8 cellular contexts compared by ENCODE assay signal in the genomic region with DNA sequence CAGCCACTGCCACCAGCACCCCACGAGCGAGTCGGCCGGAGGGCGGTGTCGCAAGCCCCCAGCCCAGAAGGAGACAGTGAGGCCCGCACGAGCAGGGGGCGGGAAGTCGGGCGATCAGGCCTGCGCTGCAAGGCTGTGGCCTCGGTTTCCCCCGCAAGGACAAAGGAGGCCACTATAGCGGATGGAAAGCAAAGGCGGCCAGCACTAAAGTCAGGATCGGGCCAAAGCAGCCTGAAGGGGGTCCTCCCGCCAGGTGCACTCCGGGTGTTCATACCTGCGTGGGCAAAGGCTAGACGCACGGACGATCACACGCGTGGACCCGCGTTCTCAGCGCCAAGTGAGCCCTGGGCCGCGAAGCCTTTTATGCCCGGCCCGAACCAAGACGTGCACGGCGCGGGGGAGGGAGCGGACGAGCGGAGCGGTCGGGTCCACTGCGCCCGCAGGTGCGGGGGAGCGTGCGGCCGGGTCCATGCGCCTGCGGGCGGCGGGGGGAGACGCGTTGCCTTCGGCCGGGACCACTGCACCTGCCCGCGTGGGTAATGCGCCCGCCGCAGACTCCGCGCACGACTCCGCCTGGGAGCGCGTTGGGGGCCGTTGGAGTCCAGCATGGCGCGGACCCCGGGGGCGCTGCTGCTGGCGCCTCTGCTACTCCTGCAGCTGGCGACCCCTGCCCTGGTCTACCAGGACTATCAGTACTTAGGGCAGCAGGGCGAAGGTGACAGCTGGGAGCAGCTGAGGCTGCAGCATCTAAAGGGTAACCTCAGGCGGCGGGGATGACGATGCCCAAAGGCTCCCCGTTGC. TPM values are rescaled to one million over a fixed set of nuclear protein-coding genes. Genes with fewer than 3 reads are reported as not detected.
DNase-seq lines count a peak whose midpoint lies in the region; ATAC-seq and TF ChIP-seq lines count a peak whose summit lies in the region.

A gene (minus strand): TSS at position 335 of the 801 bp plus-strand sequence. CDS start 539 bp downstream, outside the sequence.
A gene (plus strand): TSS at position 604 of the 801 bp plus-strand sequence. CDS start 3 bp downstream, at position 607.

- H3K27me3 ChIP-seq in DND-41 (ENCODE audit: insufficient read depth, low read length, poor library complexity) (no peaks in the 10 kb centered on the region), foreskin keratinocyte (no peaks in the 10 kb centered on the region), thyroid gland (no peaks in the 10 kb centered on the region)

- H3K27ac Mint-ChIP-seq in natural killer cell treated with Interleukin-12 subunit alpha and Interleukin-12 subunit beta and Interleukin-15 and Interleukin-18, amount 100 ng/mL, for 72 hours, result peak within 1 kb of the TSS; percentile 35 to 41

- TF ChIP-seq CTCF in DND-41 (IDR thresholded peaks at IDR 0.05; ENCODE audit: borderline replicate concordance, extremely low read depth, low read length, poor library complexity, severe bottlenecking), result no peak
- no peak for TF ChIP-seq CTCF in foreskin keratinocyte (conservative IDR thresholded peaks at IDR 0.05)
- peak in 2 of 6 experiments; percentile 4 to 11 for TF ChIP-seq CTCF in thyroid gland (IDR thresholded peaks at IDR 0.05)

- H3K4me2 ChIP-seq in DND-41 (ENCODE audit: insufficient read depth, low read length), result no peak within 1 kb of the TSS

- peaks cover 15 to 19% of the 10 kb centered on the region in 2 donors for H3K4me1 Mint-ChIP-seq in natural killer cell treated with Interleukin-12 subunit alpha and Interleukin-12 subunit beta and Interleukin-15 and Interleukin-18, amount 100 ng/mL, for 72 hours (ENCODE audit: low read depth in 2 of 2)

- no peaks in the 10 kb centered on the region for H3K36me3 Mint-ChIP-seq in natural killer cell treated with Interleukin-12 subunit alpha and Interleukin-12 subunit beta and Interleukin-15 and Interleukin-18, amount 100 ng/mL, for 72 hours

- DNase-seq in DND-41 (peak; percentile 73), RPMI7951 (ENCODE audit: low read depth) (peak; percentile 77), foreskin keratinocyte (peak in 1 of 2 donors; percentile 52), thyroid gland (peak; percentile 83 to 88)
- DNase-seq in activated gamma-delta T cell treated with anti-CD3 and anti-CD28 coated beads, Interleukin-2, amount 50 U/mL, for 16 hours (ENCODE audit: low read depth), result peak; percentile 51
- DNase-seq in natural killer cell treated with Interleukin-12 subunit alpha and Interleukin-12 subunit beta and Interleukin-15 and Interleukin-18, amount 100 ng/mL, for 72 hours (ENCODE audit: low spot score), result peak; percentile 80

- TF ChIP-seq RAD21 in Ishikawa (IDR thresholded peaks at IDR 0.05; ENCODE audit: low read depth), result no peak

- no peak within 1 kb of the TSS for H2AFZ ChIP-seq in DND-41 (ENCODE audit: low read depth, low read length)

- intact Hi-C loops in thyroid gland (cut with DNase I), result no loop called here

- TF ChIP-seq EP300 in Ishikawa (IDR thresholded peaks at IDR 0.05; ENCODE audit: borderline replicate concordance), result peak; percentile 69; the same call in 1 of the 2 replicates

- no peak within 1 kb of the TSS for H3K27ac ChIP-seq in DND-41 (ENCODE audit: low read length)
- H3K27ac ChIP-seq in foreskin keratinocyte, result no peak within 1 kb of the TSS
- peak within 1 kb of the TSS; percentile 35 to 56 (median 39) for H3K27ac ChIP-seq in thyroid gland

- H3K36me3 ChIP-seq in DND-41 (ENCODE audit: insufficient read depth, low read length) (no peaks in the 10 kb centered on the region; the same call in 1 of the 2 replicates), thyroid gland (no peaks in the 10 kb centered on the region)

- H3K4me3 ChIP-seq in DND-41 (ENCODE audit: low read depth in 1 of 2, low read length in 2 of 2) (no peak within 1 kb of the TSS), thyroid gland (replicated peaks in 1 of 3) (peak within 1 kb of the TSS; percentile 58 to 97 (median 86))

- peaks cover 3% of the 10 kb centered on the region for H3K79me2 ChIP-seq in DND-41 (ENCODE audit: insufficient read depth, low read length)

- no peak within 1 kb of the TSS for H3K9ac ChIP-seq in DND-41 (ENCODE audit: low read depth, low read length)

- peak; percentile 54 for ATAC-seq in DND-41 (ENCODE audit: insufficient read depth, low read depth)
- ATAC-seq in foreskin keratinocyte, result peak; percentile 64
- ATAC-seq in natural killer cell treated with Interleukin-12 subunit alpha and Interleukin-12 subunit beta and Interleukin-15 and Interleukin-18, amount 100 ng/mL, for 72 hours, result peak; percentile 79 to 82
- no peak for ATAC-seq in GM21447 (IDR thresholded peaks at IDR 0.05; ENCODE audit: unreplicated experiment)

- H3K9me3 Mint-ChIP-seq in natural killer cell treated with Interleukin-12 subunit alpha and Interleukin-12 subunit beta and Interleukin-15 and Interleukin-18, amount 100 ng/mL, for 72 hours, result no peaks in the 10 kb centered on the region

- no peaks in the 10 kb centered on the region for H4K20me1 ChIP-seq in DND-41 (ENCODE audit: insufficient read depth, low read length)

- H3K9me3 ChIP-seq in DND-41 (ENCODE audit: insufficient read depth, low read length, severe bottlenecking), result no peaks in the 10 kb centered on the region
- no peaks in the 10 kb centered on the region for H3K9me3 ChIP-seq in thyroid gland

- 0 to 1% methylated on average over 15 to 40 of the region's 78 CpGs for WGBS in thyroid gland, 2 donors

- H3K4me3 Mint-ChIP-seq in natural killer cell treated with Interleukin-12 subunit alpha and Interleukin-12 subunit beta and Interleukin-15 and Interleukin-18, amount 100 ng/mL, for 72 hours, result peak within 1 kb of the TSS; percentile 77

- H3K4me1 ChIP-seq in DND-41 (ENCODE audit: insufficient read depth, low read length) (peaks cover 9% of the 10 kb centered on the region), foreskin keratinocyte (no peaks in the 10 kb centered on the region), thyroid gland (peaks cover 15 to 19% of the 10 kb centered on the region in 2 donors)

- peak; percentile 39 to 96 for TF ChIP-seq POLR2A in thyroid gland (IDR thresholded peaks at IDR 0.05)

- no peaks in the 10 kb centered on the region for H3K27me3 Mint-ChIP-seq in natural killer cell treated with Interleukin-12 subunit alpha and Interleukin-12 subunit beta and Interleukin-15 and Interleukin-18, amount 100 ng/mL, for 72 hours

TF ChIP-seq in Ishikawa, 13 proteins besides CTCF, POLR2A, EP300 and RAD21:
- TF ChIP-seq TAF1 (IDR thresholded peaks at IDR 0.05; ENCODE audit: low read depth) (peak; percentile 88), YY1 (IDR thresholded peaks at IDR 0.05; ENCODE audit: low read depth) (no peak; the same call in 1 of the 2 replicates), TEAD4 (IDR thresholded peaks at IDR 0.05) (0 out of 2 replicates have a peak, but pooled peaks have one; percentile 8), EGR1 (IDR thresholded peaks at IDR 0.05) (peak; percentile 71), CEBPB (IDR thresholded peaks at IDR 0.05) (no peak), ZBTB7A (IDR thresholded peaks at IDR 0.05; ENCODE audit: low read depth) (peak; percentile 91), TCF12 (IDR thresholded peaks at IDR 0.05; ENCODE audit: low read depth) (peak; percentile 74), CREB1 (IDR thresholded peaks at IDR 0.05; ENCODE audit: low read depth) (0 out of 2 replicates have a peak, but pooled peaks have one; percentile 15)
- TF ChIP-seq, protein P1, sequence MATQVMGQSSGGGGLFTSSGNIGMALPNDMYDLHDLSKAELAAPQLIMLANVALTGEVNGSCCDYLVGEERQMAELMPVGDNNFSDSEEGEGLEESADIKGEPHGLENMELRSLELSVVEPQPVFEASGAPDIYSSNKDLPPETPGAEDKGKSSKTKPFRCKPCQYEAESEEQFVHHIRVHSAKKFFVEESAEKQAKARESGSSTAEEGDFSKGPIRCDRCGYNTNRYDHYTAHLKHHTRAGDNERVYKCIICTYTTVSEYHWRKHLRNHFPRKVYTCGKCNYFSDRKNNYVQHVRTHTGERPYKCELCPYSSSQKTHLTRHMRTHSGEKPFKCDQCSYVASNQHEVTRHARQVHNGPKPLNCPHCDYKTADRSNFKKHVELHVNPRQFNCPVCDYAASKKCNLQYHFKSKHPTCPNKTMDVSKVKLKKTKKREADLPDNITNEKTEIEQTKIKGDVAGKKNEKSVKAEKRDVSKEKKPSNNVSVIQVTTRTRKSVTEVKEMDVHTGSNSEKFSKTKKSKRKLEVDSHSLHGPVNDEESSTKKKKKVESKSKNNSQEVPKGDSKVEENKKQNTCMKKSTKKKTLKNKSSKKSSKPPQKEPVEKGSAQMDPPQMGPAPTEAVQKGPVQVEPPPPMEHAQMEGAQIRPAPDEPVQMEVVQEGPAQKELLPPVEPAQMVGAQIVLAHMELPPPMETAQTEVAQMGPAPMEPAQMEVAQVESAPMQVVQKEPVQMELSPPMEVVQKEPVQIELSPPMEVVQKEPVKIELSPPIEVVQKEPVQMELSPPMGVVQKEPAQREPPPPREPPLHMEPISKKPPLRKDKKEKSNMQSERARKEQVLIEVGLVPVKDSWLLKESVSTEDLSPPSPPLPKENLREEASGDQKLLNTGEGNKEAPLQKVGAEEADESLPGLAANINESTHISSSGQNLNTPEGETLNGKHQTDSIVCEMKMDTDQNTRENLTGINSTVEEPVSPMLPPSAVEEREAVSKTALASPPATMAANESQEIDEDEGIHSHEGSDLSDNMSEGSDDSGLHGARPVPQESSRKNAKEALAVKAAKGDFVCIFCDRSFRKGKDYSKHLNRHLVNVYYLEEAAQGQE (IDR thresholded peaks at IDR 0.05; ENCODE audit: low read depth), result no peak
- TF ChIP-seq, protein P2, sequence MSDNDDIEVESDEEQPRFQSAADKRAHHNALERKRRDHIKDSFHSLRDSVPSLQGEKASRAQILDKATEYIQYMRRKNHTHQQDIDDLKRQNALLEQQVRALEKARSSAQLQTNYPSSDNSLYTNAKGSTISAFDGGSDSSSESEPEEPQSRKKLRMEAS (IDR thresholded peaks at IDR 0.05), result peak; percentile 87

RNA-seq across cellular contexts. Expression of the first gene that starts in this region (rescaled TPM):
- total RNA-seq in RPMI7951 (2014; rRNA removed; shearing (Covaris generic)), result 443 and 513 TPM in 2 replicates
- total RNA-seq in foreskin keratinocyte (271 and 287 TPM in 2 replicates), thyroid gland (100 to 1,000 TPM; 166 to 496 (median 328) TPM)
- polyA plus RNA-seq in foreskin keratinocyte, result 347 and 379 TPM in 2 replicates
- total RNA-seq in natural killer cell treated with Interleukin-12 subunit alpha and Interleukin-12 subunit beta and Interleukin-15 and Interleukin-18, amount 100 ng/mL, for 72 hours, result 100 to 1,000 TPM; 150 to 226 TPM

RNA-seq across cellular contexts. Expression of the second gene that starts in this region (rescaled TPM):
- not detected in 2 replicates for total RNA-seq in RPMI7951 (2014; rRNA removed; shearing (Covaris generic))
- total RNA-seq in foreskin keratinocyte (9.3 and 14.7 TPM in 2 replicates), thyroid gland (under 1 TPM in 1 of 4 donors, not detected in 3; 0.67 TPM)
- 49.9 and 56.0 TPM in 2 replicates for polyA plus RNA-seq in foreskin keratinocyte
- 10 to 100 TPM in 1 of 2 donors, 1 to 10 TPM in 1; 8.7 to 19.5 TPM for total RNA-seq in natural killer cell treated with Interleukin-12 subunit alpha and Interleukin-12 subunit beta and Interleukin-15 and Interleukin-18, amount 100 ng/mL, for 72 hours

Comparison
In these comparisons a context has a peak if more than half of its experiments do, and no peak if none do; other contexts are left out.
1. H3K27ac ChIP-seq: peak in thyroid gland (3 of 3); none in DND-41 (single experiment) and foreskin keratinocyte (single experiment).
2. H3K4me3 ChIP-seq: peak in thyroid gland (3 of 3); none in DND-41 (0 of 2).